ENCODE assay signal across 12 cellular contexts in the genomic region with DNA sequence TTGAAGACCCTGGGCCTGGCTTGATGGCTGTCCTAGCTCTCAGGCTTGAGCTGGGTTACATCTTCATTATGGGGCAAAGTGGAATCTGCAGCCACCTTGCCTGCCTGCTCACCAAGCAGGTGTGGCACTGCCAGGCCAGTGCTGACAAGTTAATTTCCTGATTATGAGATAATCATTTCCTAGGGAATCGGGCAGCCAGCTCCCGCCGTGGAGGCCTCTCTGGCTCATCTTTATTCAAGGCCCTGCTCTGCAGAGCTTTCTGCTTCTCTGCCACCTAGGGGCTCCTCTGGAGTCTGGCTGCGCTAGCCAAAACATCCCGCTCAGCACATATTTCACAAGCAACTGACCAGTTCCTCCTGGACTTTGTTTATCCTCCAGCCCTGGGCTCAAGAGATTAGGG. TPM values are rescaled to one million over a fixed set of nuclear protein-coding genes. Genes with fewer than 3 reads are reported as not detected.
A peak's percentile ranks its signal among the peaks of the same experiment; 100 is the strongest.
DNase-seq lines count a peak whose midpoint lies in the region; ATAC-seq and TF ChIP-seq lines count a peak whose summit lies in the region.
"Had no signal": no experiment of that assay in that cellular context is flagged by ENCODE, and none has a peak within 500 bp of the region (broad histone marks: within the 10 kb centered on the region; RNA-seq: fewer than 3 reads in every experiment).

No MANE protein-coding gene starts in this region.

- no peak overlapping the region for H3K27ac ChIP-seq in ovary
- no peak overlapping the region for H3K27ac ChIP-seq in CD4-positive, alpha-beta T cell (ENCODE audit: low read depth, low read length)
- H3K27ac ChIP-seq: KMS-11, upper lobe of left lung had no signal

- DNase-seq in H7 (peak; percentile 84), SK-N-DZ (ENCODE audit: low spot score) (peak; percentile 48), fibroblast of villous mesenchyme (ENCODE audit: low read depth) (peak; percentile 86), ovary (peak; percentile 61 to 75 (median 67)), KBM-7 (no peak)
- DNase-seq in CD4-positive, alpha-beta T cell: no peak
- DNase-seq in T-helper 2 cell treated with Interferon-gamma antibody and Interleukin-4, amounts not matched to agents 5 μg/mL and 100 μg/mL, for 36 hours (ENCODE audit: low spot score): no peak
- DNase-seq: activated CD8-positive, alpha-beta memory T cell treated with anti-CD3 and anti-CD28 coated beads, Interleukin-2, amount 50 U/mL, for 4 hours; stimulated activated CD4-positive, alpha-beta T cell treated with anti-CD3 and anti-CD28 coated beads, Interleukin-2, amount 100 ng/mL, for 24 hours; upper lobe of left lung had no signal

- CTCF ChIA-PET in CD4-positive, alpha-beta T cell (lab: Charles Lee): interaction anchor here (2.2 kb wide), 1 partner anchor 8 kb away, joined by 10 read pairs; no protein-coding TSS in a partner anchor

- H3K36me3 ChIP-seq in H7 (replicated peaks; ENCODE audit: control insufficient read depth, insufficient read depth, low read length): no peaks in the 10 kb centered on the region
- H3K36me3 ChIP-seq in ovary: no peaks in the 10 kb centered on the region
- H3K36me3 ChIP-seq: upper lobe of left lung had no signal

- peak; percentile 51 for TF ChIP-seq CTCF in fibroblast of villous mesenchyme (IDR thresholded peaks at IDR 0.05; ENCODE audit: insufficient read depth, low read depth, low read length)
- TF ChIP-seq CTCF in ovary (IDR thresholded peaks at IDR 0.05): peak in 1 of 3 donors; percentile 7
- no peak for TF ChIP-seq CTCF in CD4-positive, alpha-beta T cell (IDR thresholded peaks at IDR 0.05)

- no peak for TF ChIP-seq POLR2A in ovary (IDR thresholded peaks at IDR 0.05)

- H3K4me3 ChIP-seq in H7 (ENCODE audit: insufficient read depth, low read depth, low read length) (no peak overlapping the region), fibroblast of villous mesenchyme (ENCODE audit: low read depth, low read length) (no peak overlapping the region), ovary (no peak overlapping the region)
- H3K4me3 ChIP-seq: upper lobe of left lung had no signal

- no peaks in the 10 kb centered on the region for H3K27me3 Mint-ChIP-seq in CD4-positive, alpha-beta T cell
- H3K27me3 Mint-ChIP-seq in T-helper 2 cell treated with Interferon-gamma antibody and Interleukin-4, amounts not matched to agents 5 μg/mL and 100 μg/mL, for 36 hours (ENCODE audit: low read depth): peaks cover 1% of the 10 kb centered on the region
- H3K27me3 Mint-ChIP-seq in activated T-helper 17 cell treated with anti-CD3 and anti-CD28 coated beads, Interleukin-2, amount 50 U/mL, for 72 hours: no peaks in the 10 kb centered on the region

- in situ Hi-C loops in KBM-7 (cut with MboI; ENCODE audit: low pct_unique_long_range_greater_than_20kb, low sequenced_read_pairs): no loop called here

- POLR2A ChIA-PET in CD4-positive, alpha-beta T cell (lab: Charles Lee): no interaction called here

- H3K9me3 ChIP-seq in ovary: no peaks in the 10 kb centered on the region
- H3K9me3 ChIP-seq in CD4-positive, alpha-beta T cell (ENCODE audit: control insufficient read depth, low read length): no peaks in the 10 kb centered on the region
- H3K9me3 ChIP-seq: upper lobe of left lung had no signal

- H3K36me3 Mint-ChIP-seq in CD4-positive, alpha-beta T cell (ENCODE audit: low read depth): no peaks in the 10 kb centered on the region
- no peaks in the 10 kb centered on the region for H3K36me3 Mint-ChIP-seq in T-helper 2 cell treated with Interferon-gamma antibody and Interleukin-4, amounts not matched to agents 5 μg/mL and 100 μg/mL, for 36 hours (ENCODE audit: low read depth)
- H3K36me3 Mint-ChIP-seq in activated T-helper 17 cell treated with anti-CD3 and anti-CD28 coated beads, Interleukin-2, amount 50 U/mL, for 72 hours (ENCODE audit: low read depth): no peaks in the 10 kb centered on the region

- H3K9me3 Mint-ChIP-seq in CD4-positive, alpha-beta T cell: no peaks in the 10 kb centered on the region
- H3K9me3 Mint-ChIP-seq in T-helper 2 cell treated with Interferon-gamma antibody and Interleukin-4, amounts not matched to agents 5 μg/mL and 100 μg/mL, for 36 hours: no peaks in the 10 kb centered on the region
- H3K9me3 Mint-ChIP-seq in activated T-helper 17 cell treated with anti-CD3 and anti-CD28 coated beads, Interleukin-2, amount 50 U/mL, for 72 hours: no peaks in the 10 kb centered on the region

- no peak overlapping the region for H3K27ac Mint-ChIP-seq in CD4-positive, alpha-beta T cell
- no peak overlapping the region for H3K27ac Mint-ChIP-seq in T-helper 2 cell treated with Interferon-gamma antibody and Interleukin-4, amounts not matched to agents 5 μg/mL and 100 μg/mL, for 36 hours
- H3K27ac Mint-ChIP-seq in activated T-helper 17 cell treated with anti-CD3 and anti-CD28 coated beads, Interleukin-2, amount 50 U/mL, for 72 hours: no peak overlapping the region

- H3K4me1 ChIP-seq in ovary (ENCODE audit: insufficient read depth): peaks cover 10% of the 10 kb centered on the region

- no peak for ATAC-seq in CD4-positive, alpha-beta T cell (ENCODE audit: poor library complexity)
- ATAC-seq in activated T-helper 17 cell treated with anti-CD3 and anti-CD28 coated beads, Interleukin-2, amount 50 U/mL, for 72 hours (replicated peaks): no peak

- peaks cover 6% of the 10 kb centered on the region for H3K4me1 Mint-ChIP-seq in CD4-positive, alpha-beta T cell (ENCODE audit: low read depth)
- H3K4me1 Mint-ChIP-seq in T-helper 2 cell treated with Interferon-gamma antibody and Interleukin-4, amounts not matched to agents 5 μg/mL and 100 μg/mL, for 36 hours (ENCODE audit: low read depth): no peaks in the 10 kb centered on the region
- peaks cover 16% of the 10 kb centered on the region for H3K4me1 Mint-ChIP-seq in activated T-helper 17 cell treated with anti-CD3 and anti-CD28 coated beads, Interleukin-2, amount 50 U/mL, for 72 hours

- no peak overlapping the region for H3K4me3 Mint-ChIP-seq in CD4-positive, alpha-beta T cell
- no peak overlapping the region for H3K4me3 Mint-ChIP-seq in T-helper 2 cell treated with Interferon-gamma antibody and Interleukin-4, amounts not matched to agents 5 μg/mL and 100 μg/mL, for 36 hours
- no peak overlapping the region for H3K4me3 Mint-ChIP-seq in activated T-helper 17 cell treated with anti-CD3 and anti-CD28 coated beads, Interleukin-2, amount 50 U/mL, for 72 hours

- no peaks in the 10 kb centered on the region for H3K27me3 ChIP-seq in H7 (ENCODE audit: control insufficient read depth, insufficient read depth, low read length)
- no peaks in the 10 kb centered on the region for H3K27me3 ChIP-seq in ovary
- no peaks in the 10 kb centered on the region for H3K27me3 ChIP-seq in CD4-positive, alpha-beta T cell (ENCODE audit: control insufficient read depth, insufficient read depth, low read length)
- H3K27me3 ChIP-seq: upper lobe of left lung had no signal

- no peak for TF ChIP-seq EP300 in ovary (IDR thresholded peaks at IDR 0.05)

- WGBS in ovary, 3 donors: 4 to 17% (median 5%) methylated on average over 5 of the region's 5 CpGs

- intact Hi-C loops in ovary (cut with DNase I): no loop called here
- intact Hi-C loops in CD4-positive, alpha-beta T cell (cut with DNase I, micrococcal nuclease): no loop called here

RNA-seq across cellular contexts. Expression of a gene that starts 9.9 kb away (rescaled TPM):
- total RNA-seq in H7 (2014; rRNA removed; shearing (Covaris generic)): 11.8 and 18.4 TPM in 2 replicates
- 29.4 and 31.5 TPM in 2 replicates for polyA plus RNA-seq in SK-N-DZ (2014; cell fraction: cytosol; rRNA removed)
- polyA plus RNA-seq in SK-N-DZ (2014; cell fraction: nucleus; rRNA removed): 24.0 and 26.1 TPM in 2 replicates
- 73.8 and 99.9 TPM in 2 replicates for total RNA-seq in fibroblast of villous mesenchyme
- 10 to 100 TPM; 10.1 to 33.8 (median 19.9) TPM for total RNA-seq in ovary
- 10 to 100 TPM; 16.1 to 17.0 TPM for polyA plus RNA-seq in ovary
- 1 to 10 TPM; 3.0 to 3.5 TPM for total RNA-seq in CD4-positive, alpha-beta T cell
- 1 to 10 TPM; 3.4 TPM for total RNA-seq in activated T-helper 17 cell treated with anti-CD3 and anti-CD28 coated beads, Interleukin-2, amount 50 U/mL, for 72 hours

RNA-seq across cellular contexts. Expression of a gene that starts 55.9 kb away (rescaled TPM):
- 10.5 and 13.6 TPM in 2 replicates for total RNA-seq in H7 (2014; rRNA removed; shearing (Covaris generic))
- 10.7 and 13.9 TPM in 2 replicates for polyA plus RNA-seq in SK-N-DZ (2014; cell fraction: cytosol; rRNA removed)
- 6.9 and 16.8 TPM in 2 replicates for polyA plus RNA-seq in SK-N-DZ (2014; cell fraction: nucleus; rRNA removed)
- 17.1 and 19.0 TPM in 2 replicates for total RNA-seq in fibroblast of villous mesenchyme
- 10 to 100 TPM in 5 of 7 donors, 1 to 10 TPM in 2; 6.0 to 22.9 (median 13.3) TPM for total RNA-seq in ovary
- polyA plus RNA-seq in ovary: 10 to 100 TPM in 1 of 2 donors, 1 to 10 TPM in 1; 2.1 to 12.1 TPM
- total RNA-seq in CD4-positive, alpha-beta T cell: 1 to 10 TPM; 4.6 to 5.3 TPM
- total RNA-seq in activated T-helper 17 cell treated with anti-CD3 and anti-CD28 coated beads, Interleukin-2, amount 50 U/mL, for 72 hours: 1 to 10 TPM; 4.8 to 7.3 TPM

RNA-seq across cellular contexts. Expression of a gene that starts 58.3 kb away (rescaled TPM):
- total RNA-seq in H7 (2014; rRNA removed; shearing (Covaris generic)): 23.2 and 24.9 TPM in 2 replicates
- 9.1 and 14.0 TPM in 2 replicates for polyA plus RNA-seq in SK-N-DZ (2014; cell fraction: cytosol; rRNA removed)
- 13.7 and 17.4 TPM in 2 replicates for polyA plus RNA-seq in SK-N-DZ (2014; cell fraction: nucleus; rRNA removed)
- 49.6 and 56.1 TPM in 2 replicates for total RNA-seq in fibroblast of villous mesenchyme
- total RNA-seq in ovary: 10 to 100 TPM; 37.4 to 60.8 (median 51.7) TPM
- 10 to 100 TPM; 20.7 to 26.0 TPM for polyA plus RNA-seq in ovary
- 10 to 100 TPM; 39.2 to 42.9 TPM for total RNA-seq in CD4-positive, alpha-beta T cell
- total RNA-seq in activated T-helper 17 cell treated with anti-CD3 and anti-CD28 coated beads, Interleukin-2, amount 50 U/mL, for 72 hours: 10 to 100 TPM; 67.4 to 74.1 TPM

Comparison
In these comparisons a context has a peak if more than half of its experiments do, and no peak if none do; other contexts are left out.
1. DNase-seq: peak in H7 (single experiment), SK-N-DZ (single experiment), fibroblast of villous mesenchyme (single experiment) and ovary (5 of 5); none in CD4-positive, alpha-beta T cell (0 of 10), T-helper 2 cell treated with Interferon-gamma antibody and Interleukin-4, amounts not matched to agents 5 μg/mL and 100 μg/mL, for 36 hours (single experiment) and KBM-7 (single experiment).